Comparison of ENCODE assay signal across 7 cellular contexts in the genomic region with DNA sequence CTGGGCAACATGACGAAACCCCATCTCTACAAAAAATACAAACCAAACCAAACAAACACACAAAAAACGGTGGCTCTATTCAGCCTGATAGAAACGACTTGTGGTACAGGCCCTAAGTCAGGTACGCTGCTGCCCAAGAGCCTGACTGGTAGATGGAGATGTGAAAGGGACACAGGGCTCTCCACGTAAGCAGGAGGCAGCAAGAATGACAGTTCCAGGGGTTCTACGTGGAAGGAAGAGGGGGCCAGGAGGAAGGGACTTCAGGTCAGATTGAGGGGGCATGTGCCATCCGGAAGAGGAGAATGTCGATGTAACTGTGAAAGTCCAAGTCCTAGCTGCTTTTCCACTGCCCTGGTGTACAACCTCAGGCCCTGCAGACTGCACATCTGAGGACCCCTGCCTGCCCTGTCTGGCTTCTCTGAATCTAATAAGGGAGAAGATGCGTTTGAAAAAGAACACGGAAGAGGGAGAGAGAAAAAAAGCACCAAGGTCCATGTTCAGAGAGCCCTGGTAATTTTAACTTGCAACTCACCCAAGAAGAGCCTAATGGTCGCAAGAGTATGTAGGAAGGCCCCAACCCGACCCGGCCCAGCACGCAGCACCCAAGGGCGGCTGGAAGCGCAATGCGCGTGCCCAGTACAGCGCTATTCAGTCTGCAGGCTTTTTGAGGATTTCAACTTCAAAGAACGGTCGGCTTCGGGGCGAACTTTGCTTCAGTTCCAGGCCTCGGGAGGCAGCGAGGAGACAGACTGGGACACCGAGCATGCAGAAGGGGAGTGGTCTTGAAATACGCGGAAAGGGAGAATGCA. TPM values are rescaled to one million over a fixed set of nuclear protein-coding genes. Genes with fewer than 3 reads are reported as not detected.
DNase-seq lines count a peak whose midpoint lies in the region; ATAC-seq lines count a peak whose summit lies in the region.
"Had no signal": no experiment of that assay in that cellular context is flagged by ENCODE, and none has a peak within 500 bp of the region (broad histone marks: within the 10 kb centered on the region; RNA-seq: fewer than 3 reads in every experiment).

No MANE protein-coding gene starts in this region.

- H3K9me3 ChIP-seq in mesodermal cell (ENCODE audit: control insufficient read depth, low read length), result no peaks in the 10 kb centered on the region

- H3K36me3 Mint-ChIP-seq in activated naive CD4-positive, alpha-beta T cell treated with anti-CD3 and anti-CD28 coated beads, Interleukin-2, amount 50 U/mL, for 72 hours, result peaks cover 20 to 31% of the 10 kb centered on the region in 2 donors

- peak overlapping the region; percentile 87 for H3K27ac ChIP-seq in mesodermal cell (ENCODE audit: low read depth, low read length, severe bottlenecking)

- no peaks in the 10 kb centered on the region for H3K9me3 Mint-ChIP-seq in activated naive CD4-positive, alpha-beta T cell treated with anti-CD3 and anti-CD28 coated beads, Interleukin-2, amount 50 U/mL, for 72 hours

- H3K4me1 ChIP-seq in mesodermal cell (ENCODE audit: control insufficient read depth, insufficient read depth, low read length, poor library complexity, severe bottlenecking), result peaks cover 27% of the 10 kb centered on the region

- H3K27ac Mint-ChIP-seq in activated naive CD4-positive, alpha-beta T cell treated with anti-CD3 and anti-CD28 coated beads, Interleukin-2, amount 50 U/mL, for 72 hours, result peak overlapping the region; percentile 96

- peak; percentile 23 to 27 for ATAC-seq in activated naive CD4-positive, alpha-beta T cell treated with anti-CD3 and anti-CD28 coated beads, Interleukin-2, amount 50 U/mL, for 72 hours

- H3K36me3 ChIP-seq in mesodermal cell (ENCODE audit: control insufficient read depth, insufficient read depth, low read length), result peaks cover 12% of the 10 kb centered on the region

- peak overlapping the region; percentile 96 for H3K4me3 ChIP-seq in mesodermal cell (ENCODE audit: extremely low read depth, insufficient read depth, low read length, poor library complexity, severe bottlenecking)

- 15 to 20% methylated on average over 26 of the region's 28 CpGs for WGBS in mesodermal cell (ENCODE audit: insufficient coverage in 2 of 2), 2 experiments

- peak; percentile 69 for DNase-seq in NCI-H2196 (lab: John Stamatoyannopoulos, UW; ENCODE audit: unreplicated experiment)
- DNase-seq in NCI-H2196 treated with DMSO at 0.1 percent for 48 hours (lab: John Stamatoyannopoulos, UW; ENCODE audit: unreplicated experiment), result no peak
- DNase-seq in activated naive CD4-positive, alpha-beta T cell treated with anti-CD3 and anti-CD28 coated beads, Interleukin-2, amount 50 U/mL, for 72 hours (ENCODE audit: low spot score in 2 of 2), result no peak
- no peak for DNase-seq in central memory CD4-positive, alpha-beta T cell
- no peak for DNase-seq in A172 (ENCODE audit: low spot score)

RNA-seq across cellular contexts. Expression of a gene that starts 0.9 kb away (rescaled TPM):
- 10 to 100 TPM; 35.9 to 44.3 TPM for total RNA-seq in activated naive CD4-positive, alpha-beta T cell treated with anti-CD3 and anti-CD28 coated beads, Interleukin-2, amount 50 U/mL, for 72 hours
- polyA plus RNA-seq in mesodermal cell (2013, experiment 1 of 2), result 59.5 TPM
- polyA plus RNA-seq in mesodermal cell (2013, experiment 2 of 2), result 49.2 TPM
- 46.9 and 57.0 TPM in 2 replicates for total RNA-seq in A172 (2014; rRNA removed; shearing (Covaris generic))

RNA-seq across cellular contexts. Expression of a gene that starts 3.0 kb away (rescaled TPM):
- total RNA-seq in activated naive CD4-positive, alpha-beta T cell treated with anti-CD3 and anti-CD28 coated beads, Interleukin-2, amount 50 U/mL, for 72 hours, result 10 to 100 TPM; 32.6 to 47.1 TPM
- 52.9 TPM for polyA plus RNA-seq in mesodermal cell (2013, experiment 1 of 2)
- polyA plus RNA-seq in mesodermal cell (2013, experiment 2 of 2), result 41.6 TPM
- 39.2 and 62.8 TPM in 2 replicates for total RNA-seq in A172 (2014; rRNA removed; shearing (Covaris generic))

RNA-seq across cellular contexts. Expression of a gene that starts 6.5 kb away (rescaled TPM):
- total RNA-seq in activated naive CD4-positive, alpha-beta T cell treated with anti-CD3 and anti-CD28 coated beads, Interleukin-2, amount 50 U/mL, for 72 hours, result 100 to 1,000 TPM; 101 to 144 TPM
- 18.8 TPM for polyA plus RNA-seq in mesodermal cell (2013, experiment 1 of 2)
- polyA plus RNA-seq in mesodermal cell (2013, experiment 2 of 2), result 18.2 TPM
- total RNA-seq in A172 (2014; rRNA removed; shearing (Covaris generic)), result 50.1 and 83.3 TPM in 2 replicates

RNA-seq across cellular contexts. Expression of a gene that starts 11.2 kb away (rescaled TPM):
- total RNA-seq in activated naive CD4-positive, alpha-beta T cell treated with anti-CD3 and anti-CD28 coated beads, Interleukin-2, amount 50 U/mL, for 72 hours, result 10 to 100 TPM; 66.6 to 90.4 TPM
- 24.9 TPM for polyA plus RNA-seq in mesodermal cell (2013, experiment 1 of 2)
- polyA plus RNA-seq in mesodermal cell (2013, experiment 2 of 2), result 23.5 TPM
- total RNA-seq in A172 (2014; rRNA removed; shearing (Covaris generic)), result 13.2 and 25.6 TPM in 2 replicates

RNA-seq across cellular contexts. Expression of a gene that starts 26.2 kb away (rescaled TPM):
- total RNA-seq in activated naive CD4-positive, alpha-beta T cell treated with anti-CD3 and anti-CD28 coated beads, Interleukin-2, amount 50 U/mL, for 72 hours, result under 1 TPM; 0.66 to 0.74 TPM
- polyA plus RNA-seq in mesodermal cell (2013, experiment 1 of 2), result not detected
- not detected for polyA plus RNA-seq in mesodermal cell (2013, experiment 2 of 2)
- total RNA-seq in A172 (2014; rRNA removed; shearing (Covaris generic)), result 0.86 TPM in 1 of 2 replicates, not detected in the other
- total RNA-seq: myocyte had no signal
